Comparison of ENCODE assay signal across 18 cellular contexts in the genomic region with DNA sequence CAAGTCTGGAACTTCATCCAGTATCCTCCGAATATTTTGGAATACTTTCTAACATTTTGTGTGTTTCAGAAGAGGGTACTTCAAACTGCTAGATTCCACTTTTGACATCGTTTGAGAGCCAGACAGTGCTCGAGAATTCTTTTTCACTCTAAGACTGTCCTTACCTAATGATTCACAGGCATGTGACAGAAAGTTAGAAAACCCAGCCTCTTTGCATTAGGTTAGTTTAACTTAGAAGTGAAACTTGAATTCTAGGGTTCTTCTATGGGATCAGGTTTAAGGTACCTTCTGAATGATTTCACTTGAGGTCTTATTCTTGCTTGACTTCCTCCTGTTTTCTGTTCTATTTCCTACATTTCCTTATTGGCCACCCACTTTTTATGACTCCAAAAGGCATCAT.
"Had no signal": no experiment of that assay in that cellular context is flagged by ENCODE, and none has a peak within 500 bp of the region (broad histone marks: within the 10 kb centered on the region; RNA-seq: fewer than 3 reads in every experiment).

No MANE protein-coding gene starts in this region.

- H3K36me3 ChIP-seq: lower lobe of right lung, right lobe of liver, stomach, thyroid gland, vagina had no signal

- H3K27ac Mint-ChIP-seq: naive thymus-derived CD8-positive, alpha-beta T cell; nephron progenitor cell; progenitor cell of endocrine pancreas had no signal

- H3K27ac ChIP-seq: lower lobe of right lung, parathyroid adenoma, right lobe of liver, stomach, vagina had no signal

- DNase-seq: cortex of kidney; left ventricle myocardium superior; lower lobe of right lung; naive thymus-derived CD8-positive, alpha-beta T cell; nephron progenitor cell; right lobe of liver; stimulated activated CD4-positive, alpha-beta T cell treated with anti-CD3 and anti-CD28 coated beads, Interleukin-12 subunit alpha, Interleukin-12 subunit beta, amount 100 ng/mL, for 4 hours; stimulated activated CD4-positive, alpha-beta T cell treated with anti-CD3 and anti-CD28 coated beads, Interleukin-1b, Interleukin-23, amount 100 ng/mL, for 48 hours; stimulated activated CD4-positive, alpha-beta T cell treated with anti-CD3 and anti-CD28 coated beads, Interleukin-4, amount 100 ng/mL, for 1 hour; stimulated activated CD8-positive, alpha-beta memory T cell treated with anti-CD3 and anti-CD28 coated beads, Interleukin-4, amount 100 ng/mL, for 48 hours; stimulated activated naive CD4-positive, alpha-beta T cell; stomach; thyroid gland; trophoblast cell had no signal

- H3K4me3 ChIP-seq: lower lobe of right lung, right lobe of liver, smooth muscle cell, stomach, thyroid gland, vagina had no signal

- H3K4me2 ChIP-seq: smooth muscle cell had no signal

- H3K9ac ChIP-seq: parathyroid adenoma had no signal

- H2AFZ ChIP-seq: parathyroid adenoma had no signal

- ATAC-seq: left ventricle myocardium superior; lower lobe of right lung; naive thymus-derived CD8-positive, alpha-beta T cell; right lobe of liver had no signal

- H3K79me2 ChIP-seq: parathyroid adenoma had no signal

- H3K27me3 ChIP-seq: right lobe of liver, stomach, thyroid gland, vagina had no signal

- H3K27me3 Mint-ChIP-seq: naive thymus-derived CD8-positive, alpha-beta T cell; progenitor cell of endocrine pancreas had no signal

- H3K9me3 Mint-ChIP-seq: nephron progenitor cell had no signal

- H3K4me1 Mint-ChIP-seq: naive thymus-derived CD8-positive, alpha-beta T cell; nephron progenitor cell had no signal

- H3K9me3 ChIP-seq: lower lobe of right lung, right lobe of liver, stomach, thyroid gland, vagina had no signal

- H3K4me1 ChIP-seq: lower lobe of right lung, parathyroid adenoma, right lobe of liver, stomach, thyroid gland, vagina had no signal

- H3K4me3 Mint-ChIP-seq: naive thymus-derived CD8-positive, alpha-beta T cell; nephron progenitor cell had no signal
